Comparison of ENCODE assay signal across 9 cellular contexts in genomic region chr17:16872836-16873653, GRCh38.
A peak's percentile ranks its signal among the peaks of the same experiment; 100 is the strongest.
DNase-seq lines count a peak whose midpoint lies in the region; ATAC-seq and TF ChIP-seq lines count a peak whose summit lies in the region.
"Had no signal": no experiment of that assay in that cellular context is flagged by ENCODE, and none has a peak within 500 bp of the region (broad histone marks: within the 10 kb centered on the region; RNA-seq: fewer than 3 reads in every experiment).

No MANE protein-coding gene starts in this region.

- no peak overlapping the region for H3K27ac ChIP-seq in esophagus muscularis mucosa (replicated peaks in 1 of 4)

- H3K27ac Mint-ChIP-seq in activated CD4-positive, alpha-beta T cell treated with anti-CD3 and anti-CD28 coated beads for 36 hours, result no peak overlapping the region
- H3K27ac Mint-ChIP-seq: activated naive CD8-positive, alpha-beta T cell had no signal

- POLR2A ChIA-PET in activated CD4-positive, alpha-beta T cell treated with anti-CD3 and anti-CD28 coated beads for 36 hours (lab: Charles Lee), result no interaction called here

- no peak overlapping the region for H3K4me3 Mint-ChIP-seq in activated CD4-positive, alpha-beta T cell treated with anti-CD3 and anti-CD28 coated beads for 36 hours
- no peak overlapping the region for H3K4me3 Mint-ChIP-seq in activated T-cell treated with anti-CD3 and anti-CD28 coated beads, Interleukin-2, amount 50 U/mL, for 4 hours
- H3K4me3 Mint-ChIP-seq: activated naive CD8-positive, alpha-beta T cell had no signal

- H3K9me3 Mint-ChIP-seq in activated CD4-positive, alpha-beta T cell treated with anti-CD3 and anti-CD28 coated beads for 36 hours (ENCODE audit: low read depth), result peaks cover 5% of the 10 kb centered on the region
- H3K9me3 Mint-ChIP-seq in activated T-cell treated with anti-CD3 and anti-CD28 coated beads, Interleukin-2, amount 50 U/mL, for 4 hours, result peaks cover 5% of the 10 kb centered on the region

- TF ChIP-seq POLR2A in esophagus muscularis mucosa (IDR thresholded peaks at IDR 0.05; ENCODE audit: low read depth), result no peak

- no peak overlapping the region for H3K4me3 ChIP-seq in esophagus muscularis mucosa

- H3K4me1 ChIP-seq in esophagus muscularis mucosa, result no peaks in the 10 kb centered on the region

- H3K4me1 Mint-ChIP-seq in activated CD4-positive, alpha-beta T cell treated with anti-CD3 and anti-CD28 coated beads for 36 hours, result no peaks in the 10 kb centered on the region
- H3K4me1 Mint-ChIP-seq in activated T-cell treated with anti-CD3 and anti-CD28 coated beads, Interleukin-2, amount 50 U/mL, for 4 hours (ENCODE audit: low read depth), result no peaks in the 10 kb centered on the region

- ATAC-seq in activated CD4-positive, alpha-beta T cell treated with anti-CD3 and anti-CD28 coated beads for 36 hours, result peak; percentile 81
- peak; percentile 62 for ATAC-seq in activated T-cell treated with anti-CD3 and anti-CD28 coated beads, Interleukin-2, amount 50 U/mL, for 4 hours

- H3K36me3 Mint-ChIP-seq in activated CD4-positive, alpha-beta T cell treated with anti-CD3 and anti-CD28 coated beads for 36 hours (ENCODE audit: low read depth), result no peaks in the 10 kb centered on the region
- H3K36me3 Mint-ChIP-seq in activated T-cell treated with anti-CD3 and anti-CD28 coated beads, Interleukin-2, amount 50 U/mL, for 4 hours (ENCODE audit: insufficient read depth), result no peaks in the 10 kb centered on the region

- no peaks in the 10 kb centered on the region for H3K36me3 ChIP-seq in esophagus muscularis mucosa

- H3K27me3 ChIP-seq in esophagus muscularis mucosa, result peaks cover 0 to 10% (median 0%) of the 10 kb centered on the region in 4 donors

- DNase-seq in activated CD4-positive, alpha-beta T cell treated with anti-CD3 and anti-CD28 coated beads for 36 hours, result peak; percentile 79
- no peak for DNase-seq in activated CD4-positive, alpha-beta T cell treated with anti-CD3 and anti-CD28 coated beads, Interleukin-2, amount 50 U/mL, for 4 hours
- DNase-seq in NCI-H1105 treated with DMSO at 0.1 percent for 48 hours (lab: John Stamatoyannopoulos, UW), result peak; percentile 16
- DNase-seq in activated T-cell treated with anti-CD3 and anti-CD28 coated beads, Interleukin-2, amount 50 U/mL, for 4 hours, result peak; percentile 12
- DNase-seq in iPS DF 4.7 (ENCODE audit: extremely low read depth, low spot score), result peak; percentile 28
- DNase-seq in stimulated activated CD8-positive, alpha-beta memory T cell treated with anti-CD3 and anti-CD28 coated beads, Interleukin-15, amount 100 ng/mL, for 48 hours (ENCODE audit: low read depth in 2 of 2), result peak; percentile 13 to 14
- no peak for DNase-seq in esophagus muscularis mucosa (ENCODE audit: extremely low spot score)
- no peak for DNase-seq in NCI-H524 treated with DMSO at 0.1 percent for 48 hours (lab: John Stamatoyannopoulos, UW)

- peak in 1 of 3 experiments; percentile 30 for TF ChIP-seq CTCF in esophagus muscularis mucosa (IDR thresholded peaks at IDR 0.05)

- peaks cover 0 to 7% (median 0%) of the 10 kb centered on the region in 4 donors for H3K9me3 ChIP-seq in esophagus muscularis mucosa

- CTCF ChIA-PET in activated CD4-positive, alpha-beta T cell treated with anti-CD3 and anti-CD28 coated beads for 36 hours (lab: Charles Lee), result no interaction called here

- no peaks in the 10 kb centered on the region for H3K27me3 Mint-ChIP-seq in activated CD4-positive, alpha-beta T cell treated with anti-CD3 and anti-CD28 coated beads for 36 hours
- no peaks in the 10 kb centered on the region for H3K27me3 Mint-ChIP-seq in activated T-cell treated with anti-CD3 and anti-CD28 coated beads, Interleukin-2, amount 50 U/mL, for 4 hours (ENCODE audit: low read depth)
- H3K27me3 Mint-ChIP-seq: activated naive CD8-positive, alpha-beta T cell had no signal

- no peak for TF ChIP-seq EP300 in esophagus muscularis mucosa (IDR thresholded peaks at IDR 0.05)

- intact Hi-C loops in activated CD4-positive, alpha-beta T cell treated with anti-CD3 and anti-CD28 coated beads for 36 hours (cut with DNase I, micrococcal nuclease), result no loop called here
- intact Hi-C loops in esophagus muscularis mucosa (cut with DNase I), result no loop called here

- 80% methylated on average over 8 of the region's 12 CpGs for WGBS in esophagus muscularis mucosa

Comparison
In these comparisons a context has a peak if more than half of its experiments do, and no peak if none do; other contexts are left out.
1. DNase-seq: peak in activated CD4-positive, alpha-beta T cell treated with anti-CD3 and anti-CD28 coated beads for 36 hours (single experiment), NCI-H1105 treated with DMSO at 0.1 percent for 48 hours (single experiment), activated T-cell treated with anti-CD3 and anti-CD28 coated beads, Interleukin-2, amount 50 U/mL, for 4 hours (single experiment), iPS DF 4.7 (single experiment) and stimulated activated CD8-positive, alpha-beta memory T cell treated with anti-CD3 and anti-CD28 coated beads, Interleukin-15, amount 100 ng/mL, for 48 hours (2 of 2); none in activated CD4-positive, alpha-beta T cell treated with anti-CD3 and anti-CD28 coated beads, Interleukin-2, amount 50 U/mL, for 4 hours (0 of 2), esophagus muscularis mucosa (single experiment) and NCI-H524 treated with DMSO at 0.1 percent for 48 hours (single experiment).